In the genomic region with DNA sequence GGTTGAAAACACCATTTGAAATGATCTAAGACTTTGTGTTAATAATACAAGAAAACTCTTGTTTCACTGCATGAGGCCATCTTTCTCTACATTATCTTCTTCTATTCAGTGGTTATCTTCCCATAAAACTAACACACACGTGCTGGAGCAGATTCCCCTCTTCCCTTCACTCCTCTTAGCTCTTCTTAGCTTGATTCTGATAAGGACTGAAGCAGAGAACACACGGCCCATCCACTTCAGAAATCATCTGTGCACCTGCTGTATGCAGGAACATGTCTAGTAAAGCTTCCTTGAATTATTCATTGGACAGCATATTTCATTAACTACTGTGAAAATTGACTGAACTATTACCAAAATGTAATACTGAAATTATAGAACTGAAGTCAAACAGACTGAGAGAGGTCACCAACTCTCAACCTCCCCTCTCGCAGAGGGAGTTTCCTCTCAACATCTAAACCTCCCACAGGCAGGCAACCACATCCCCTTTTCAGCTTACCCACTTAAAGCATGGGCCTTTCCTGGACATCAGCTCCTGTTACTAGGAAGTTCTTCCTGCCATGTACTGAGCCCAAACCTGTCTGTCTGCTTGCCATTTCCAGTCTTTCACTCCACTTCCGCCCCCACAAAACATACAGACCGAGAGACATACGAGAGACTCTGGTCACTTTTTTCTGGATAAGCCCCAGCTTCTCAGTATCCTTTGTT, we compare ENCODE assay signal across 8 cellular contexts.
DNase-seq lines count a peak whose midpoint lies in the region; ATAC-seq, FAIRE-seq and TF ChIP-seq lines count a peak whose summit lies in the region.

No MANE protein-coding gene starts in this region.

- POLR2A ChIA-PET in activated CD4-positive, alpha-beta memory T cell treated with anti-CD3 and anti-CD28 coated beads, Interleukin-2, amount 10 ng/mL, durations not matched to agents 7 days and 5 days (lab: Charles Lee) = interaction anchor here (0.6 to 2.6 kb wide), 9 partner anchors 9 to 362 kb away, joined by 3 to 12 read pairs (median 5); partner anchors contain the start of gene EEF1AKMT1

- H3K9me3 ChIP-seq in BLaER1 = peaks cover 27% of the 10 kb centered on the region
- H3K9me3 ChIP-seq in stomach = no peaks in the 10 kb centered on the region

- no peaks in the 10 kb centered on the region for H3K27me3 Mint-ChIP-seq in activated CD4-positive, alpha-beta memory T cell treated with anti-CD3 and anti-CD28 coated beads, Interleukin-2, amount 10 ng/mL, durations not matched to agents 7 days and 5 days

- H3K9ac ChIP-seq in BLaER1 = no peak overlapping the region

- peak overlapping the region; percentile 47 for H3K4me2 ChIP-seq in BLaER1

- no peak for FAIRE-seq in H54 (lab: Jason Lieb, UNC)

- no peak for TF ChIP-seq POLR2A in H54 (IDR thresholded peaks at IDR 0.05; ENCODE audit: low read depth, low read length)
- no peak for TF ChIP-seq POLR2A in stomach (IDR thresholded peaks at IDR 0.05)

- H3K36me3 Mint-ChIP-seq in activated CD4-positive, alpha-beta memory T cell treated with anti-CD3 and anti-CD28 coated beads, Interleukin-2, amount 10 ng/mL, durations not matched to agents 7 days and 5 days (ENCODE audit: low read depth) = peaks cover 42% of the 10 kb centered on the region

- H3K4me3 ChIP-seq in BLaER1 (no peak overlapping the region), stomach (no peak overlapping the region)

- H3K27me3 ChIP-seq in BLaER1 (peaks cover 27% of the 10 kb centered on the region), stomach (no peaks in the 10 kb centered on the region)

- intact Hi-C loops in stomach (cut with DNase I; ENCODE audit: low total_unique reads) = no loop called here

- H3K4me3 Mint-ChIP-seq in activated CD4-positive, alpha-beta memory T cell treated with anti-CD3 and anti-CD28 coated beads, Interleukin-2, amount 10 ng/mL, durations not matched to agents 7 days and 5 days = peak overlapping the region; percentile 34

- H3K27ac ChIP-seq in BLaER1 (no peak overlapping the region), stomach (no peak overlapping the region)

- H3K4me1 ChIP-seq in BLaER1 = peaks cover 18% of the 10 kb centered on the region
- H3K4me1 ChIP-seq in stomach = peaks cover 0 to 3% (median 0%) of the 10 kb centered on the region in 4 donors

- CTCF ChIA-PET in activated CD4-positive, alpha-beta memory T cell treated with anti-CD3 and anti-CD28 coated beads, Interleukin-2, amount 10 ng/mL, durations not matched to agents 7 days and 5 days (lab: Charles Lee) = interaction anchor here (0.8 to 1.8 kb wide), 4 partner anchors 9 to 214 kb away, joined by 3 to 8 read pairs (median 5); no protein-coding TSS in a partner anchor

- peak; percentile 95 for ATAC-seq in GM19351 (IDR thresholded peaks at IDR 0.05; ENCODE audit: unreplicated experiment)
- peak; percentile 94 for ATAC-seq in HG03342 (IDR thresholded peaks at IDR 0.05; ENCODE audit: unreplicated experiment)

- H3K9me3 Mint-ChIP-seq in activated CD4-positive, alpha-beta memory T cell treated with anti-CD3 and anti-CD28 coated beads, Interleukin-2, amount 10 ng/mL, durations not matched to agents 7 days and 5 days = peaks cover 21% of the 10 kb centered on the region

- no peak for TF ChIP-seq EP300 in stomach (IDR thresholded peaks at IDR 0.05)

- 38 to 61% (median 52%) methylated on average over 6 of the region's 6 CpGs for WGBS in stomach, 5 donors

- peak overlapping the region; percentile 86 for H3K27ac Mint-ChIP-seq in activated CD4-positive, alpha-beta memory T cell treated with anti-CD3 and anti-CD28 coated beads, Interleukin-2, amount 10 ng/mL, durations not matched to agents 7 days and 5 days

- peak; percentile 69 for DNase-seq in activated CD4-positive, alpha-beta memory T cell treated with anti-CD3 and anti-CD28 coated beads, Interleukin-2, amount 10 ng/mL, durations not matched to agents 7 days and 5 days
- peak; percentile 54 for DNase-seq in stimulated activated CD8-positive, alpha-beta memory T cell treated with anti-CD3 and anti-CD28 coated beads, Interleukin-4, amount 100 ng/mL, for 48 hours
- no peak for DNase-seq in HuH-7 (ENCODE audit: low spot score)
- DNase-seq in H54 (ENCODE audit: insufficient read length, low spot score) = no peak
- DNase-seq in stomach = no peak

- TF ChIP-seq CTCF in stomach (IDR thresholded peaks at IDR 0.05) = no peak

- no peaks in the 10 kb centered on the region for H4K20me1 ChIP-seq in BLaER1

- H3K36me3 ChIP-seq in BLaER1 (peaks cover 15% of the 10 kb centered on the region; the same call in 1 of the 2 replicates), stomach (peaks cover 0 to 6% (median 2%) of the 10 kb centered on the region in 4 donors)

- H3K4me1 Mint-ChIP-seq in activated CD4-positive, alpha-beta memory T cell treated with anti-CD3 and anti-CD28 coated beads, Interleukin-2, amount 10 ng/mL, durations not matched to agents 7 days and 5 days = peaks cover 26% of the 10 kb centered on the region

Comparison
In these comparisons a context has a peak if more than half of its experiments do, and no peak if none do; other contexts are left out.
1. DNase-seq: peak in activated CD4-positive, alpha-beta memory T cell treated with anti-CD3 and anti-CD28 coated beads, Interleukin-2, amount 10 ng/mL, durations not matched to agents 7 days and 5 days (single experiment) and stimulated activated CD8-positive, alpha-beta memory T cell treated with anti-CD3 and anti-CD28 coated beads, Interleukin-4, amount 100 ng/mL, for 48 hours (single experiment); none in HuH-7 (single experiment), H54 (single experiment) and stomach (single experiment).